ENCODE assay signal across 2 cellular contexts in genomic region chr3:36833160-36833814, GRCh38.
TF ChIP-seq lines count a peak whose summit lies in the region.

No MANE protein-coding gene starts in this region.

TF ChIP-seq in HepG2, 621 proteins besides CTCF, POLR2A, EP300 and RAD21 (continued from another document):
- TF ChIP-seq, protein P1, sequence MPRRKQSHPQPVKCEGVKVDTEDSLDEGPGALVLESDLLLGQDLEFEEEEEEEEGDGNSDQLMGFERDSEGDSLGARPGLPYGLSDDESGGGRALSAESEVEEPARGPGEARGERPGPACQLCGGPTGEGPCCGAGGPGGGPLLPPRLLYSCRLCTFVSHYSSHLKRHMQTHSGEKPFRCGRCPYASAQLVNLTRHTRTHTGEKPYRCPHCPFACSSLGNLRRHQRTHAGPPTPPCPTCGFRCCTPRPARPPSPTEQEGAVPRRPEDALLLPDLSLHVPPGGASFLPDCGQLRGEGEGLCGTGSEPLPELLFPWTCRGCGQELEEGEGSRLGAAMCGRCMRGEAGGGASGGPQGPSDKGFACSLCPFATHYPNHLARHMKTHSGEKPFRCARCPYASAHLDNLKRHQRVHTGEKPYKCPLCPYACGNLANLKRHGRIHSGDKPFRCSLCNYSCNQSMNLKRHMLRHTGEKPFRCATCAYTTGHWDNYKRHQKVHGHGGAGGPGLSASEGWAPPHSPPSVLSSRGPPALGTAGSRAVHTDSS (CRISPR knock-in tag; conservative IDR thresholded peaks at IDR 0.05): no peak
- TF ChIP-seq RNF2 (conservative IDR thresholded peaks at IDR 0.05; ENCODE audit: low read depth): no peak
- TF ChIP-seq ZSCAN22 (CRISPR knock-in tag; IDR thresholded peaks at IDR 0.05): no peak
- TF ChIP-seq, protein P2, sequence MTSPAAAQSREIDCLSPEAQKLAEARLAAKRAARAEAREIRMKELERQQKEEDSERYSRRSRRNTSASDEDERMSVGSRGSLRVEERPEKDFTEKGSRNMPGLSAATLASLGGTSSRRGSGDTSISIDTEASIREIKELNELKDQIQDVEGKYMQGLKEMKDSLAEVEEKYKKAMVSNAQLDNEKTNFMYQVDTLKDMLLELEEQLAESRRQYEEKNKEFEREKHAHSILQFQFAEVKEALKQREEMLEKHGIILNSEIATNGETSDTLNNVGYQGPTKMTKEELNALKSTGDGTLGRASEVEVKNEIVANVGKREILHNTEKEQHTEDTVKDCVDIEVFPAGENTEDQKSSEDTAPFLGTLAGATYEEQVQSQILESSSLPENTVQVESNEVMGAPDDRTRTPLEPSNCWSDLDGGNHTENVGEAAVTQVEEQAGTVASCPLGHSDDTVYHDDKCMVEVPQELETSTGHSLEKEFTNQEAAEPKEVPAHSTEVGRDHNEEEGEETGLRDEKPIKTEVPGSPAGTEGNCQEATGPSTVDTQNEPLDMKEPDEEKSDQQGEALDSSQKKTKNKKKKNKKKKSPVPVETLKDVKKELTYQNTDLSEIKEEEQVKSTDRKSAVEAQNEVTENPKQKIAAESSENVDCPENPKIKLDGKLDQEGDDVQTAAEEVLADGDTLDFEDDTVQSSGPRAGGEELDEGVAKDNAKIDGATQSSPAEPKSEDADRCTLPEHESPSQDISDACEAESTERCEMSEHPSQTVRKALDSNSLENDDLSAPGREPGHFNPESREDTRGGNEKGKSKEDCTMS (CRISPR knock-in tag; conservative IDR thresholded peaks at IDR 0.05): no peak
- no peak for TF ChIP-seq ZNF460 (CRISPR knock-in tag; IDR thresholded peaks at IDR 0.05; ENCODE audit: borderline replicate concordance)
- no peak for TF ChIP-seq ZNF776 (CRISPR knock-in tag; IDR thresholded peaks at IDR 0.05)
- TF ChIP-seq ETV5 (CRISPR knock-in tag; IDR thresholded peaks at IDR 0.05; ENCODE audit: borderline replicate concordance): no peak
- no peak for TF ChIP-seq SUZ12 (IDR thresholded peaks at IDR 0.05; ENCODE audit: low read depth, low read length)
- no peak for TF ChIP-seq KLF13 (CRISPR knock-in tag; IDR thresholded peaks at IDR 0.05)
- no peak for TF ChIP-seq RFX5 (IDR thresholded peaks at IDR 0.05; ENCODE audit: low read depth, low read length)
- no peak for TF ChIP-seq CC2D1A (CRISPR knock-in tag; IDR thresholded peaks at IDR 0.05)

TF ChIP-seq in WTC11, 78 proteins besides CTCF, POLR2A, EP300 and RAD21 (continued from another document):
- TF ChIP-seq AR (CRISPR knock-in tag; IDR thresholded peaks at IDR 0.05) (no peak), ZNF416 (CRISPR knock-in tag; IDR thresholded peaks at IDR 0.05) (no peak), PRDM15 (CRISPR knock-in tag; IDR thresholded peaks at IDR 0.05) (no peak)
- TF ChIP-seq, protein P3, sequence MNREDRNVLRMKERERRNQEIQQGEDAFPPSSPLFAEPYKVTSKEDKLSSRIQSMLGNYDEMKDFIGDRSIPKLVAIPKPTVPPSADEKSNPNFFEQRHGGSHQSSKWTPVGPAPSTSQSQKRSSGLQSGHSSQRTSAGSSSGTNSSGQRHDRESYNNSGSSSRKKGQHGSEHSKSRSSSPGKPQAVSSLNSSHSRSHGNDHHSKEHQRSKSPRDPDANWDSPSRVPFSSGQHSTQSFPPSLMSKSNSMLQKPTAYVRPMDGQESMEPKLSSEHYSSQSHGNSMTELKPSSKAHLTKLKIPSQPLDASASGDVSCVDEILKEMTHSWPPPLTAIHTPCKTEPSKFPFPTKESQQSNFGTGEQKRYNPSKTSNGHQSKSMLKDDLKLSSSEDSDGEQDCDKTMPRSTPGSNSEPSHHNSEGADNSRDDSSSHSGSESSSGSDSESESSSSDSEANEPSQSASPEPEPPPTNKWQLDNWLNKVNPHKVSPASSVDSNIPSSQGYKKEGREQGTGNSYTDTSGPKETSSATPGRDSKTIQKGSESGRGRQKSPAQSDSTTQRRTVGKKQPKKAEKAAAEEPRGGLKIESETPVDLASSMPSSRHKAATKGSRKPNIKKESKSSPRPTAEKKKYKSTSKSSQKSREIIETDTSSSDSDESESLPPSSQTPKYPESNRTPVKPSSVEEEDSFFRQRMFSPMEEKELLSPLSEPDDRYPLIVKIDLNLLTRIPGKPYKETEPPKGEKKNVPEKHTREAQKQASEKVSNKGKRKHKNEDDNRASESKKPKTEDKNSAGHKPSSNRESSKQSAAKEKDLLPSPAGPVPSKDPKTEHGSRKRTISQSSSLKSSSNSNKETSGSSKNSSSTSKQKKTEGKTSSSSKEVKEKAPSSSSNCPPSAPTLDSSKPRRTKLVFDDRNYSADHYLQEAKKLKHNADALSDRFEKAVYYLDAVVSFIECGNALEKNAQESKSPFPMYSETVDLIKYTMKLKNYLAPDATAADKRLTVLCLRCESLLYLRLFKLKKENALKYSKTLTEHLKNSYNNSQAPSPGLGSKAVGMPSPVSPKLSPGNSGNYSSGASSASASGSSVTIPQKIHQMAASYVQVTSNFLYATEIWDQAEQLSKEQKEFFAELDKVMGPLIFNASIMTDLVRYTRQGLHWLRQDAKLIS (CRISPR knock-in tag; IDR thresholded peaks at IDR 0.05; ENCODE audit: borderline replicate concordance): no peak
